ENCODE assay signal across 1 cellular context in the genomic region with DNA sequence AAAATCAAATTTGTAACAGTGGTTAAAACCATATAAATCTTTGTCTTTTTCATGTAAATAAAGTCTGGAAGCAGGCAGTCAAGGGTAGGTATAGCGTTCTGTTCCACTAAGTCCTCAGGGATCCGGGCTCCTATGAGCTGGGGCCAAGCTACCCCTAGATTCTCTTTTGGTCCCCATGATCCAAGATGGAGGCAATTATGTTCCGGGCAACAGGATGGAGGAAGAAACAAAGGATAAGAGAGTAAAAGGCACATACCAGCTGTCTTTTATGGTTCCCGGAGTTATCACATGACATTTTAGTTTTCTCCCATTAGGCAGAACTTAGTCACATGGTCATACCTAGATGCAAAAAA.
TF ChIP-seq lines count a peak whose summit lies in the region.

No MANE protein-coding gene starts in this region.

TF ChIP-seq in K562, 482 proteins besides CTCF, POLR2A, EP300 and RAD21 (continued from another document and continues in another):
- TF ChIP-seq, protein P1, sequence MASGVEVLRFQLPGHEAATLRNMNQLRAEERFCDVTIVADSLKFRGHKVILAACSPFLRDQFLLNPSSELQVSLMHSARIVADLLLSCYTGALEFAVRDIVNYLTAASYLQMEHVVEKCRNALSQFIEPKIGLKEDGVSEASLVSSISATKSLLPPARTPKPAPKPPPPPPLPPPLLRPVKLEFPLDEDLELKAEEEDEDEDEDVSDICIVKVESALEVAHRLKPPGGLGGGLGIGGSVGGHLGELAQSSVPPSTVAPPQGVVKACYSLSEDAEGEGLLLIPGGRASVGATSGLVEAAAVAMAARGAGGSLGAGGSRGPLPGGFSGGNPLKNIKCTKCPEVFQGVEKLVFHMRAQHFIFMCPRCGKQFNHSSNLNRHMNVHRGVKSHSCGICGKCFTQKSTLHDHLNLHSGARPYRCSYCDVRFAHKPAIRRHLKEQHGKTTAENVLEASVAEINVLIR (CRISPR knock-in tag; IDR thresholded peaks at IDR 0.05) = peak; percentile 34; the same call in 1 of the 2 replicates
- no peak for TF ChIP-seq PHB (CRISPR knock-in tag; IDR thresholded peaks at IDR 0.05)
- TF ChIP-seq IFI16 (CRISPR knock-in tag; IDR thresholded peaks at IDR 0.05) = no peak
- TF ChIP-seq SAFB (IDR thresholded peaks at IDR 0.05; ENCODE audit: borderline replicate concordance, low read depth, low read length) = no peak
- no peak for TF ChIP-seq CBX5 (IDR thresholded peaks at IDR 0.05; ENCODE audit: borderline replicate concordance, low read depth)
- 0 out of 2 replicates have a peak, but pooled peaks have one; percentile 36 for TF ChIP-seq MEF2D (tag; conservative IDR thresholded peaks at IDR 0.05; ENCODE audit: low read depth)
- TF ChIP-seq ILK (tag; IDR thresholded peaks at IDR 0.05; ENCODE audit: borderline replicate concordance, low read depth) = peak; percentile 60; the same call in 1 of the 2 replicates
- TF ChIP-seq, protein P2, sequence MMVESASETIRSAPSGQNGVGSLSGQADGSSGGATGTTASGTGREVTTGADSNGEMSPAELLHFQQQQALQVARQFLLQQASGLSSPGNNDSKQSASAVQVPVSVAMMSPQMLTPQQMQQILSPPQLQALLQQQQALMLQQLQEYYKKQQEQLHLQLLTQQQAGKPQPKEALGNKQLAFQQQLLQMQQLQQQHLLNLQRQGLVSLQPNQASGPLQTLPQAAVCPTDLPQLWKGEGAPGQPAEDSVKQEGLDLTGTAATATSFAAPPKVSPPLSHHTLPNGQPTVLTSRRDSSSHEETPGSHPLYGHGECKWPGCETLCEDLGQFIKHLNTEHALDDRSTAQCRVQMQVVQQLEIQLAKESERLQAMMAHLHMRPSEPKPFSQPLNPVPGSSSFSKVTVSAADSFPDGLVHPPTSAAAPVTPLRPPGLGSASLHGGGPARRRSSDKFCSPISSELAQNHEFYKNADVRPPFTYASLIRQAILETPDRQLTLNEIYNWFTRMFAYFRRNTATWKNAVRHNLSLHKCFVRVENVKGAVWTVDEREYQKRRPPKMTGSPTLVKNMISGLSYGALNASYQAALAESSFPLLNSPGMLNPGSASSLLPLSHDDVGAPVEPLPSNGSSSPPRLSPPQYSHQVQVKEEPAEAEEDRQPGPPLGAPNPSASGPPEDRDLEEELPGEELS (CRISPR knock-in tag; IDR thresholded peaks at IDR 0.05; ENCODE audit: borderline replicate concordance) = no peak
- TF ChIP-seq ZNF696 (CRISPR knock-in tag; conservative IDR thresholded peaks at IDR 0.05) = no peak
- TF ChIP-seq ZNF778 (CRISPR knock-in tag; IDR thresholded peaks at IDR 0.05) = no peak
- no peak for TF ChIP-seq ELF1 (tag; IDR thresholded peaks at IDR 0.05)
- no peak for TF ChIP-seq NFIC (IDR thresholded peaks at IDR 0.05)
- TF ChIP-seq ZBED1 (IDR thresholded peaks at IDR 0.05) = no peak
- no peak for TF ChIP-seq FOXA1 (IDR thresholded peaks at IDR 0.05; ENCODE audit: borderline replicate concordance)
- TF ChIP-seq HNRNPUL1 (IDR thresholded peaks at IDR 0.05; ENCODE audit: low read length) = no peak
- TF ChIP-seq MEF2A (IDR thresholded peaks at IDR 0.05; ENCODE audit: control insufficient read depth, low read depth, low read length) = no peak
- TF ChIP-seq IRF2 (CRISPR knock-in tag; IDR thresholded peaks at IDR 0.05) = no peak
- TF ChIP-seq SMARCA4 (IDR thresholded peaks at IDR 0.05) = no peak
- no peak for TF ChIP-seq ARID1B (IDR thresholded peaks at IDR 0.05)
- TF ChIP-seq ZNF217 (CRISPR knock-in tag; IDR thresholded peaks at IDR 0.05) = no peak
- no peak for TF ChIP-seq NEUROD1 (IDR thresholded peaks at IDR 0.05; ENCODE audit: borderline replicate concordance, low read depth, low read length, partially characterized antibody)
- peak; percentile 41 for TF ChIP-seq ZNF445 (CRISPR knock-in tag; IDR thresholded peaks at IDR 0.05; ENCODE audit: low read depth)
- TF ChIP-seq FIP1L1 (IDR thresholded peaks at IDR 0.05; ENCODE audit: low read depth, low read length, poor library complexity, severe bottlenecking) = no peak
- TF ChIP-seq SMAD2 (IDR thresholded peaks at IDR 0.05; ENCODE audit: low read depth, low read length) = no peak
- no peak for TF ChIP-seq EHMT2 (IDR thresholded peaks at IDR 0.05)
- TF ChIP-seq, protein P3, sequence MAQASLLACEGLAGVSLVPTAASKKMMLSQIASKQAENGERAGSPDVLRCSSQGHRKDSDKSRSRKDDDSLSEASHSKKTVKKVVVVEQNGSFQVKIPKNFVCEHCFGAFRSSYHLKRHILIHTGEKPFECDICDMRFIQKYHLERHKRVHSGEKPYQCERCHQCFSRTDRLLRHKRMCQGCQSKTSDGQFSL (CRISPR knock-in tag; IDR thresholded peaks at IDR 0.05) = no peak
- TF ChIP-seq, protein P3 (tag; IDR thresholded peaks at IDR 0.05) = peak in 1 of 2 experiments; percentile 75; a peak in 1 of 4 replicates
- TF ChIP-seq ZNF780A (CRISPR knock-in tag; IDR thresholded peaks at IDR 0.05) = 0 out of 2 replicates have a peak, but pooled peaks have one; percentile 17
- no peak for TF ChIP-seq ZNF347 (CRISPR knock-in tag; IDR thresholded peaks at IDR 0.05; ENCODE audit: low read depth)
- no peak for TF ChIP-seq JUN (IDR thresholded peaks at IDR 0.05; ENCODE audit: borderline replicate concordance, low read depth, low read length)
- TF ChIP-seq JUN (CRISPR knock-in tag; IDR thresholded peaks at IDR 0.05; ENCODE audit: borderline replicate concordance) = no peak
- TF ChIP-seq TRIM24 (IDR thresholded peaks at IDR 0.05) = no peak
- no peak for TF ChIP-seq ZNF431 (CRISPR knock-in tag; IDR thresholded peaks at IDR 0.05)
- TF ChIP-seq, protein P4, sequence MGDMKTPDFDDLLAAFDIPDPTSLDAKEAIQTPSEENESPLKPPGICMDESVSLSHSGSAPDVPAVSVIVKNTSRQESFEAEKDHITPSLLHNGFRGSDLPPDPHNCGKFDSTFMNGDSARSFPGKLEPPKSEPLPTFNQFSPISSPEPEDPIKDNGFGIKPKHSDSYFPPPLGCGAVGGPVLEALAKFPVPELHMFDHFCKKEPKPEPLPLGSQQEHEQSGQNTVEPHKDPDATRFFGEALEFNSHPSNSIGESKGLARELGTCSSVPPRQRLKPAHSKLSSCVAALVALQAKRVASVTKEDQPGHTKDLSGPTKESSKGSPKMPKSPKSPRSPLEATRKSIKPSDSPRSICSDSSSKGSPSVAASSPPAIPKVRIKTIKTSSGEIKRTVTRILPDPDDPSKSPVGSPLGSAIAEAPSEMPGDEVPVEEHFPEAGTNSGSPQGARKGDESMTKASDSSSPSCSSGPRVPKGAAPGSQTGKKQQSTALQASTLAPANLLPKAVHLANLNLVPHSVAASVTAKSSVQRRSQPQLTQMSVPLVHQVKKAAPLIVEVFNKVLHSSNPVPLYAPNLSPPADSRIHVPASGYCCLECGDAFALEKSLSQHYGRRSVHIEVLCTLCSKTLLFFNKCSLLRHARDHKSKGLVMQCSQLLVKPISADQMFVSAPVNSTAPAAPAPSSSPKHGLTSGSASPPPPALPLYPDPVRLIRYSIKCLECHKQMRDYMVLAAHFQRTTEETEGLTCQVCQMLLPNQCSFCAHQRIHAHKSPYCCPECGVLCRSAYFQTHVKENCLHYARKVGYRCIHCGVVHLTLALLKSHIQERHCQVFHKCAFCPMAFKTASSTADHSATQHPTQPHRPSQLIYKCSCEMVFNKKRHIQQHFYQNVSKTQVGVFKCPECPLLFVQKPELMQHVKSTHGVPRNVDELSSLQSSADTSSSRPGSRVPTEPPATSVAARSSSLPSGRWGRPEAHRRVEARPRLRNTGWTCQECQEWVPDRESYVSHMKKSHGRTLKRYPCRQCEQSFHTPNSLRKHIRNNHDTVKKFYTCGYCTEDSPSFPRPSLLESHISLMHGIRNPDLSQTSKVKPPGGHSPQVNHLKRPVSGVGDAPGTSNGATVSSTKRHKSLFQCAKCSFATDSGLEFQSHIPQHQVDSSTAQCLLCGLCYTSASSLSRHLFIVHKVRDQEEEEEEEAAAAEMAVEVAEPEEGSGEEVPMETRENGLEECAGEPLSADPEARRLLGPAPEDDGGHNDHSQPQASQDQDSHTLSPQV (IDR thresholded peaks at IDR 0.05) = peak; percentile 63; the same call in 1 of the 2 replicates
- TF ChIP-seq, protein P5, sequence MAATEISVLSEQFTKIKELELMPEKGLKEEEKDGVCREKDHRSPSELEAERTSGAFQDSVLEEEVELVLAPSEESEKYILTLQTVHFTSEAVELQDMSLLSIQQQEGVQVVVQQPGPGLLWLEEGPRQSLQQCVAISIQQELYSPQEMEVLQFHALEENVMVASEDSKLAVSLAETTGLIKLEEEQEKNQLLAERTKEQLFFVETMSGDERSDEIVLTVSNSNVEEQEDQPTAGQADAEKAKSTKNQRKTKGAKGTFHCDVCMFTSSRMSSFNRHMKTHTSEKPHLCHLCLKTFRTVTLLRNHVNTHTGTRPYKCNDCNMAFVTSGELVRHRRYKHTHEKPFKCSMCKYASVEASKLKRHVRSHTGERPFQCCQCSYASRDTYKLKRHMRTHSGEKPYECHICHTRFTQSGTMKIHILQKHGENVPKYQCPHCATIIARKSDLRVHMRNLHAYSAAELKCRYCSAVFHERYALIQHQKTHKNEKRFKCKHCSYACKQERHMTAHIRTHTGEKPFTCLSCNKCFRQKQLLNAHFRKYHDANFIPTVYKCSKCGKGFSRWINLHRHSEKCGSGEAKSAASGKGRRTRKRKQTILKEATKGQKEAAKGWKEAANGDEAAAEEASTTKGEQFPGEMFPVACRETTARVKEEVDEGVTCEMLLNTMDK (IDR thresholded peaks at IDR 0.05; ENCODE audit: borderline replicate concordance, insufficient read depth, low read depth, low read length, poor library complexity, severe bottlenecking) = no peak
- no peak for TF ChIP-seq GATAD2A (IDR thresholded peaks at IDR 0.05)
- no peak for TF ChIP-seq SREBF1 (IDR thresholded peaks at IDR 0.05; ENCODE audit: borderline replicate concordance, low read depth, low read length)
- no peak for TF ChIP-seq ETV6 (IDR thresholded peaks at IDR 0.05; ENCODE audit: borderline replicate concordance in 1 of 2, low read depth in 2 of 2, low read length in 1 of 2)
- TF ChIP-seq ETV6 (CRISPR knock-in tag; IDR thresholded peaks at IDR 0.05; ENCODE audit: borderline replicate concordance) = no peak
- TF ChIP-seq HDAC3 (IDR thresholded peaks at IDR 0.05; ENCODE audit: borderline replicate concordance, partially characterized antibody) = no peak
- TF ChIP-seq KLF1 (tag; IDR thresholded peaks at IDR 0.05) = no peak
- TF ChIP-seq ZNF12 (CRISPR knock-in tag; IDR thresholded peaks at IDR 0.05) = no peak
- TF ChIP-seq, protein P6, sequence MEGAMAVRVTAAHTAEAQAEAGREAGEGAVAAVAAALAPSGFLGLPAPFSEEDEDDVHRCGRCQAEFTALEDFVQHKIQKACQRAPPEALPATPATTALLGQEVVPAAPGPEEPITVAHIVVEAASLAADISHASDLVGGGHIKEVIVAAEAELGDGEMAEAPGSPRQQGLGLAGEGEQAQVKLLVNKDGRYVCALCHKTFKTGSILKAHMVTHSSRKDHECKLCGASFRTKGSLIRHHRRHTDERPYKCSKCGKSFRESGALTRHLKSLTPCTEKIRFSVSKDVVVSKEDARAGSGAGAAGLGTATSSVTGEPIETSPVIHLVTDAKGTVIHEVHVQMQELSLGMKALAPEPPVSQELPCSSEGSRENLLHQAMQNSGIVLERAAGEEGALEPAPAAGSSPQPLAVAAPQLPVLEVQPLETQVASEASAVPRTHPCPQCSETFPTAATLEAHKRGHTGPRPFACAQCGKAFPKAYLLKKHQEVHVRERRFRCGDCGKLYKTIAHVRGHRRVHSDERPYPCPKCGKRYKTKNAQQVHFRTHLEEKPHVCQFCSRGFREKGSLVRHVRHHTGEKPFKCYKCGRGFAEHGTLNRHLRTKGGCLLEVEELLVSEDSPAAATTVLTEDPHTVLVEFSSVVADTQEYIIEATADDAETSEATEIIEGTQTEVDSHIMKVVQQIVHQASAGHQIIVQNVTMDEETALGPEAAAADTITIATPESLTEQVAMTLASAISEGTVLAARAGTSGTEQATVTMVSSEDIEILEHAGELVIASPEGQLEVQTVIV (CRISPR knock-in tag; IDR thresholded peaks at IDR 0.05; ENCODE audit: borderline replicate concordance) = 0 out of 2 replicates have a peak, but pooled peaks have one; percentile 49
- TF ChIP-seq NFXL1 (CRISPR knock-in tag; IDR thresholded peaks at IDR 0.05) = no peak
- no peak for TF ChIP-seq EP400 (IDR thresholded peaks at IDR 0.05)
- no peak for TF ChIP-seq BDP1 (IDR thresholded peaks at IDR 0.05; ENCODE audit: insufficient read depth, insufficient read length)
- TF ChIP-seq CCAR2 (IDR thresholded peaks at IDR 0.05; ENCODE audit: low read depth, low read length) = no peak
- no peak for TF ChIP-seq HDAC1 (IDR thresholded peaks at IDR 0.05)
- TF ChIP-seq DDX20 (tag; IDR thresholded peaks at IDR 0.05; ENCODE audit: low read depth) = peak; percentile 82
- TF ChIP-seq, protein P7, sequence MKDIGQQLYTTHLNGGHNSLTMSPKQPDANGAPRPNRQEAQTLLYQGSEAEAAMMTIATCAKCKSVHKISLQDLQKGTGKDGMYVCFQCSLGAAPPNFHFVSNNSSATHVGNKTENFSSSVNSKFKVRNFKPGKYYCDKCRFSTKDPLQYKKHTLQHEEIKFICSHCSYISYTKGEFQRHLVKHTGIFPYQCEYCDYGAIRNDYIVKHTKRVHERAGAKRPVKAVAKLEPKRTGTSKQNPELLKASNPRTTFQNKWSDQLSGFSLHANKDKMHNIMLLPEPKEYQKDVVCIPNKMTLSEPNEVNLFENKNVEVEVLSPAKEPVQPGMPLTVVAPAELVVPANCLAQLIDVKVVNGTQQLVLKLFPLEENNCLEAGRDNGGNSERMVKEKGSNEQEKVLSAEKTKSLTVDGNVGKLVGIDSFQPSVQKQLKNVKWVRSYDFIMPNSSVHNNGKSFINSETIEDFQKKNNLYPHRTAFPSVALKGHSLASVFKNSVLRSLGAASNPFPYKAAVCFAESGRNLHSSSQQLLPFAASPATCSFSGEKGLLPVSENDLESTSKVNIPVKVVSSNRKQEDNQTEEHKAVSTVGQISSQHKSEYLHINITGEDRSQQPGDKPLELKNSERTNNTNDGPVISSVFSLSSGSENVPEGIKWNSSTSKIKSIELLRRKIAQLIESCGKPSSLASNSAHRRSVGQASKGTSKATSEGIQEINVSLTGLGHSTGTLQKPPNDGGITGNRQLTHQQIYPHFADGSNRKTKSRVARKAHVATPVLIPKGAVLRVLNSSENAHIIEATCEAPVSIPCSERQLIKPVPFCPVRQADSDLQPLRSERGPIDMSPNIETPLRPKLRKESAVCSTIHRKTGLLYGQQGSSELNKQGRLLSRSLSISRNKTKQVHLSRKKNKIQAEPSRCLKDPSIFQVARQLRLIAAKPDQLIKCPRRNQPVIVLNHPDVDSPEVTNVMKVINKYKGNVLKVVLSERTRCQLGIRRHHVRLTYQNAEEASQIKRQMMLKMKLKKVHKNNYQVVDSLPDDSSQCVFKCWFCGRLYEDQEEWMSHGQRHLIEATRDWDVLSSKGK (CRISPR knock-in tag; IDR thresholded peaks at IDR 0.05) = no peak
- no peak for TF ChIP-seq CBX3 (IDR thresholded peaks at IDR 0.05; ENCODE audit: borderline replicate concordance in 1 of 2, low read length in 2 of 2)
- TF ChIP-seq TEAD1 (CRISPR knock-in tag; IDR thresholded peaks at IDR 0.05) = no peak
- TF ChIP-seq SMARCC2 (IDR thresholded peaks at IDR 0.05; ENCODE audit: low read depth) = no peak
- TF ChIP-seq ZC3H8 (IDR thresholded peaks at IDR 0.05) = no peak
